Comparison of ENCODE assay signal across 8 cellular contexts in the genomic region with DNA sequence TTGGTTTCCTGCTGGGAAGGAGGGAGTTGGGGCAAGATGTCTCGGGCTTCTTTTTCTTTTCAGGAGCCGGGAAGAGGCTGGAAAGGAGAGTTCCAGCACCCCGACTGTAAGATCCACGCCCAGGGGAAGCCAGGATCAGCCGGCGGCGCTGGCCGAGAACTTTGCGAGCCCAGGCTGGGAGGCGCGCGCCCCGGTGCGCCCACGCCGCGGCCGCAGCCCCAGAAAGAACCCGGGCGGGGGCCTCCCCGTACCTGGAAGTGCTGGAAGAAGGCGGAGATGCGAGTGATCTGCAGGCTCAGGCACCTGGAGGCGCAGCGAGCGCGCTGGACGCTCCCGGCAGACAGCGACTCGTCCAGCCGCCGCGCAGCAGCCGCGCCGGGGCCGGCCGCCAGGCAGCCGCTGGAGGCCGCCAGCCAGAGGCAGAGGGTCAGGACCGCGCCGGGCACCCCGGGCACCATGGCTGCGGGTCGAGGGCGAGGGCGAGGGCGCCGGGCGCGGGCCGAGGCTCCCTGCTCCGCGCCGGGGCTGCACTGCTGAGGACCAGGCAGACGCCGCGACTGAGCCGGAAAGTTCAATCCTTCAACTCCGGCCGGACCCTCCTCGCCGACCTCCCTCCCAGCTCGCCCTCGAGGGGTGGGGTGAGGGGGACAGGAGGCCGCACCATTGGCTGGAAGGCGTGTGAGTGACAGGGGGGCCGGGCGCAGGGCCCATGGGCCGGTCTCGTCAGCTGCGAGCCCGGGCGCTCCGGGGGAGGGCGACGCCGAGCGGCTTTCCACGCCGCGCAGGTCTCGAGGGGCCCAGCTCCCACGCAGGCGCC. TPM values are rescaled to one million over a fixed set of nuclear protein-coding genes. Genes with fewer than 3 reads are reported as not detected.
DNase-seq lines count a peak whose midpoint lies in the region; ATAC-seq and TF ChIP-seq lines count a peak whose summit lies in the region.

A gene with protein sequence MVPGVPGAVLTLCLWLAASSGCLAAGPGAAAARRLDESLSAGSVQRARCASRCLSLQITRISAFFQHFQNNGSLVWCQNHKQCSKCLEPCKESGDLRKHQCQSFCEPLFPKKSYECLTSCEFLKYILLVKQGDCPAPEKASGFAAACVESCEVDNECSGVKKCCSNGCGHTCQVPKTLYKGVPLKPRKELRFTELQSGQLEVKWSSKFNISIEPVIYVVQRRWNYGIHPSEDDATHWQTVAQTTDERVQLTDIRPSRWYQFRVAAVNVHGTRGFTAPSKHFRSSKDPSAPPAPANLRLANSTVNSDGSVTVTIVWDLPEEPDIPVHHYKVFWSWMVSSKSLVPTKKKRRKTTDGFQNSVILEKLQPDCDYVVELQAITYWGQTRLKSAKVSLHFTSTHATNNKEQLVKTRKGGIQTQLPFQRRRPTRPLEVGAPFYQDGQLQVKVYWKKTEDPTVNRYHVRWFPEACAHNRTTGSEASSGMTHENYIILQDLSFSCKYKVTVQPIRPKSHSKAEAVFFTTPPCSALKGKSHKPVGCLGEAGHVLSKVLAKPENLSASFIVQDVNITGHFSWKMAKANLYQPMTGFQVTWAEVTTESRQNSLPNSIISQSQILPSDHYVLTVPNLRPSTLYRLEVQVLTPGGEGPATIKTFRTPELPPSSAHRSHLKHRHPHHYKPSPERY (minus strand): TSS at position 559 of the 817 bp plus-strand sequence. CDS start 101 bp downstream, at position 458.

- CTCF ChIA-PET in CD8-positive, alpha-beta memory T cell (lab: Charles Lee) = interaction anchor here (0.7 kb wide), 1 partner anchor 8 kb away, joined by 3 read pairs; no protein-coding TSS in a partner anchor

- no peaks in the 10 kb centered on the region for H3K36me3 Mint-ChIP-seq in nephron (ENCODE audit: low read depth)
- no peaks in the 10 kb centered on the region for H3K36me3 Mint-ChIP-seq in CD8-positive, alpha-beta memory T cell

- POLR2A ChIA-PET in CD8-positive, alpha-beta memory T cell (lab: Charles Lee) = no interaction called here

- H3K4me3 Mint-ChIP-seq in nephron = peak within 1 kb of the TSS; percentile 90 to 93 (median 91)
- peak within 1 kb of the TSS in 2 of 7 donors; percentile 20 to 42 for H3K4me3 Mint-ChIP-seq in CD8-positive, alpha-beta memory T cell

- no peak within 1 kb of the TSS for H3K27ac ChIP-seq in CD8-positive, alpha-beta memory T cell (ENCODE audit: low read depth, low read length)

- peak within 1 kb of the TSS; percentile 49 for H3K4me3 ChIP-seq in epithelial cell of proximal tubule (ENCODE audit: low read depth, low read length)
- no peak within 1 kb of the TSS for H3K4me3 ChIP-seq in CD8-positive, alpha-beta memory T cell (ENCODE audit: low read length)

- DNase-seq in D341Med (ENCODE audit: low spot score) = peak; percentile 31
- DNase-seq in NCI-H69 (lab: John Stamatoyannopoulos, UW) = peak; percentile 66
- DNase-seq in epithelial cell of proximal tubule (ENCODE audit: low read depth) = no peak
- DNase-seq in amniotic stem cell (lab: John Stamatoyannopoulos, UW) = no peak
- DNase-seq in CD8-positive, alpha-beta memory T cell = no peak

- H3K27me3 ChIP-seq in CD8-positive, alpha-beta memory T cell (ENCODE audit: insufficient read depth, low read length, poor library complexity, severe bottlenecking) = no peaks in the 10 kb centered on the region

- H3K4me1 ChIP-seq in CD8-positive, alpha-beta memory T cell (ENCODE audit: insufficient read depth, low read length) = no peaks in the 10 kb centered on the region

- ATAC-seq in GM21786 (IDR thresholded peaks at IDR 0.05; ENCODE audit: unreplicated experiment) = no peak
- no peak for ATAC-seq in GM18502 (IDR thresholded peaks at IDR 0.05; ENCODE audit: poor library complexity, unreplicated experiment)

- peaks cover 87% of the 10 kb centered on the region for H3K27me3 Mint-ChIP-seq in nephron (ENCODE audit: low read depth)
- H3K27me3 Mint-ChIP-seq in CD8-positive, alpha-beta memory T cell = peaks cover 19 to 29% of the 10 kb centered on the region in 2 donors

- no peaks in the 10 kb centered on the region for H3K36me3 ChIP-seq in CD8-positive, alpha-beta memory T cell (ENCODE audit: insufficient read depth, low read length)

- H3K9me3 ChIP-seq in CD8-positive, alpha-beta memory T cell (ENCODE audit: low read length) = no peaks in the 10 kb centered on the region

- TF ChIP-seq CTCF in epithelial cell of proximal tubule (conservative IDR thresholded peaks at IDR 0.05; ENCODE audit: low read depth, low read length) (no peak), nephron (IDR thresholded peaks at IDR 0.05; ENCODE audit: unreplicated experiment in 3 of 3) (no peak)

- H3K9me3 Mint-ChIP-seq in nephron = no peaks in the 10 kb centered on the region
- no peaks in the 10 kb centered on the region for H3K9me3 Mint-ChIP-seq in CD8-positive, alpha-beta memory T cell

- peaks cover 17% of the 10 kb centered on the region for H3K4me1 Mint-ChIP-seq in nephron
- H3K4me1 Mint-ChIP-seq in CD8-positive, alpha-beta memory T cell = peaks cover 0 to 7% (median 3%) of the 10 kb centered on the region in 3 donors

- peak within 1 kb of the TSS in 1 of 3 experiments; percentile 3 for H3K27ac Mint-ChIP-seq in nephron
- H3K27ac Mint-ChIP-seq in CD8-positive, alpha-beta memory T cell = peak within 1 kb of the TSS in 3 of 8 donors; percentile 17 to 75 (median 34)

RNA-seq across cellular contexts. Expression of the gene that starts here (rescaled TPM):
- total RNA-seq in epithelial cell of proximal tubule = 1.3 and 2.3 TPM in 2 replicates
- total RNA-seq in CD8-positive, alpha-beta memory T cell = not detected
- not detected for polyA plus RNA-seq in CD8-positive, alpha-beta memory T cell

Comparison
In these comparisons a context has a peak if more than half of its experiments do, and no peak if none do; other contexts are left out.
1. DNase-seq: peak in D341Med (single experiment) and NCI-H69 (single experiment); none in epithelial cell of proximal tubule (single experiment), amniotic stem cell (single experiment) and CD8-positive, alpha-beta memory T cell (0 of 5).